ENCODE assay signal across 8 cellular contexts in the genomic region with DNA sequence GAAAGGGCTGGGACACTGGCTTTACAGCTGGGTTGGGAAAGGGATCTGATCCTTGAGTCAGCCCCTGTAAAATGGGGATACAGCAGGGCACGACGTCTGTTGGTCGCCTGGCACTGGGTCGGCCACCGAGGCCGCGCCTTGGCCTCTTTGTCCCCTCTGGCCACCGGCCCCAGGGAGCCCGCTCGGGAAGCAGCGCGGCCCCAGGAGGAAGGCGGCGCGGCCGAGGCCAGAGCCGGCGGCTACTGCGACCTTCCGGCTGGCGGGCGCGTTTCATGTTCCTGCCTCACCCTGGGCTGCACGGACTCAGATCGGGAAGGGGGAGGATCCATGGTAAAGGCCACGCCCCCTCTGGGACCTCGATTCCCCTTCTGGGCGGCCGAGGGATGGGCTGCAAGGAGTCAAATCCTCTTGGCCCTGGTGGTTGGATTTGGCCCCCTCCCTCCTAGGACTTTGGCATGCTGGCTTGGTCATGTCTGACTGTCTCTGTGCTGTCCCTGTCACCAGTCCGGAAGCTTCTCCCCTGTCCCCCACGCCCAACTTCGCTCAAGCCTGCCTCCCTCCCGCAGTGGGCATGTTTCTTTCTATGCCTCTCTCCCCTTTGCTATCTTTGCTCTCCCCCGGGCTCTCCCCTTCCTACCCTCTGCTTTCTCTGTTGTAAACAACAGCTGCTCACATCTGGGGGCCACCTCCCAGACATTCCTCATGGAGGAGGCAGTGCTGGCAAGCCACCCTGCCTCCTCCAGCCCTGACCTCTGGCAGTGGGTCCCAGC. TPM values are rescaled to one million over a fixed set of nuclear protein-coding genes. Genes with fewer than 3 reads are reported as not detected.
DNase-seq lines count a peak whose midpoint lies in the region; ATAC-seq, FAIRE-seq and TF ChIP-seq lines count a peak whose summit lies in the region.

No MANE protein-coding gene starts in this region.

- no peaks in the 10 kb centered on the region for H3K9me3 Mint-ChIP-seq in naive thymus-derived CD4-positive, alpha-beta T cell

- peak overlapping the region; percentile 49 for H3K4me3 ChIP-seq in BE2C (ENCODE audit: low read depth, low read length)
- no peak overlapping the region for H3K4me3 ChIP-seq in fibroblast of pulmonary artery (replicated peaks; ENCODE audit: low read depth, low read length)
- no peak overlapping the region for H3K4me3 ChIP-seq in naive thymus-derived CD4-positive, alpha-beta T cell (ENCODE audit: low read length)

- H3K27me3 ChIP-seq in BE2C = no peaks in the 10 kb centered on the region
- H3K27me3 ChIP-seq in naive thymus-derived CD4-positive, alpha-beta T cell (ENCODE audit: control insufficient read depth in 2 of 2, insufficient read depth in 2 of 2, low read length in 2 of 2) = no peaks in the 10 kb centered on the region

- H3K27me3 Mint-ChIP-seq in naive thymus-derived CD4-positive, alpha-beta T cell = no peaks in the 10 kb centered on the region

- H3K27ac Mint-ChIP-seq in naive thymus-derived CD4-positive, alpha-beta T cell = peak overlapping the region in 7 of 9 donors; percentile 10 to 73 (median 67)

- intact Hi-C loops in naive thymus-derived CD4-positive, alpha-beta T cell (cut with micrococcal nuclease) = no loop called here

- POLR2A ChIA-PET in naive thymus-derived CD4-positive, alpha-beta T cell (lab: Charles Lee) = no interaction called here

- no peaks in the 10 kb centered on the region for H3K36me3 ChIP-seq in BE2C
- peaks cover 0 to 7% (median 0%) of the 10 kb centered on the region in 3 experiments for H3K36me3 ChIP-seq in naive thymus-derived CD4-positive, alpha-beta T cell (ENCODE audit: control insufficient read depth in 2 of 3, insufficient read depth in 3 of 3, low read length in 3 of 3)

- peaks cover 3% of the 10 kb centered on the region; the same call in 1 of the 2 replicates for H3K4me1 ChIP-seq in BE2C
- peaks cover 0 to 8% of the 10 kb centered on the region in 2 donors for H3K4me1 ChIP-seq in naive thymus-derived CD4-positive, alpha-beta T cell (ENCODE audit: control insufficient read depth in 2 of 2, insufficient read depth in 2 of 2, low read length in 2 of 2)

- CTCF ChIA-PET in naive thymus-derived CD4-positive, alpha-beta T cell (lab: Charles Lee) = interaction anchor here (1.0 kb wide), 2 partner anchors 17 to 94 kb away, joined by 3 to 4 read pairs; no protein-coding TSS in a partner anchor

- no peaks in the 10 kb centered on the region for H3K9me3 ChIP-seq in BE2C
- H3K9me3 ChIP-seq in naive thymus-derived CD4-positive, alpha-beta T cell (ENCODE audit: control insufficient read depth in 2 of 3, low read length in 3 of 3) = no peaks in the 10 kb centered on the region

- peak; percentile 40 for ATAC-seq in naive thymus-derived CD4-positive, alpha-beta T cell
- ATAC-seq in HG03175 (IDR thresholded peaks at IDR 0.05; ENCODE audit: unreplicated experiment) (no peak), HG02610 (IDR thresholded peaks at IDR 0.05; ENCODE audit: unreplicated experiment) (no peak)

- FAIRE-seq in urothelium cell line (lab: Jason Lieb, UNC) = no peak

- no peak overlapping the region for H3K27ac ChIP-seq in naive thymus-derived CD4-positive, alpha-beta T cell (ENCODE audit: low read depth, low read length)

- H3K36me3 Mint-ChIP-seq in naive thymus-derived CD4-positive, alpha-beta T cell = peaks cover 0 to 4% (median 0%) of the 10 kb centered on the region in 5 donors

- TF ChIP-seq CTCF in BE2C (IDR thresholded peaks at IDR 0.05; ENCODE audit: low read depth, low read length) (no peak), fibroblast of pulmonary artery (IDR thresholded peaks at IDR 0.05; ENCODE audit: low read length, missing control alignments) (no peak)

- peak; percentile 88 for DNase-seq in BE2C
- peak; percentile 85 for DNase-seq in NCI-H69 (lab: John Stamatoyannopoulos, UW)
- peak; percentile 80 for DNase-seq in fibroblast of pulmonary artery (ENCODE audit: low read depth)
- no peak for DNase-seq in naive thymus-derived CD4-positive, alpha-beta T cell
- DNase-seq in urothelium cell line (ENCODE audit: low spot score) = no peak
- no peak for DNase-seq in stimulated activated naive CD4-positive, alpha-beta T cell (lab: John Stamatoyannopoulos, UW)

- H3K4me3 Mint-ChIP-seq in naive thymus-derived CD4-positive, alpha-beta T cell = no peak overlapping the region

- H3K4me1 Mint-ChIP-seq in naive thymus-derived CD4-positive, alpha-beta T cell = peaks cover 5 to 18% (median 14%) of the 10 kb centered on the region in 7 donors

RNA-seq across cellular contexts. Expression of a gene that starts 25.8 kb away (rescaled TPM):
- polyA plus RNA-seq in BE2C (2012; ENCODE audit: insufficient read depth, insufficient read length, low read depth) = 75.4 TPM
- 100 to 1,000 TPM in 2 of 5 experiments, 10 to 100 TPM in 3; 90.4 to 123 (median 95.4) TPM for total RNA-seq in naive thymus-derived CD4-positive, alpha-beta T cell
- polyA plus RNA-seq in naive thymus-derived CD4-positive, alpha-beta T cell = 10 to 100 TPM; 37.3 to 51.4 TPM

RNA-seq across cellular contexts. Expression of a gene that starts 26.0 kb away (rescaled TPM):
- polyA plus RNA-seq in BE2C (2012; ENCODE audit: insufficient read depth, insufficient read length, low read depth) = 9.0 TPM
- total RNA-seq in naive thymus-derived CD4-positive, alpha-beta T cell = 10 to 100 TPM in 4 of 5 experiments, 1 to 10 TPM in 1; 6.2 to 25.8 (median 12.5) TPM
- 1 to 10 TPM; 4.5 to 6.4 TPM for polyA plus RNA-seq in naive thymus-derived CD4-positive, alpha-beta T cell

RNA-seq across cellular contexts. Expression of a gene that starts 42.6 kb away (rescaled TPM):
- 167 TPM for polyA plus RNA-seq in BE2C (2012; ENCODE audit: insufficient read depth, insufficient read length, low read depth)
- total RNA-seq in naive thymus-derived CD4-positive, alpha-beta T cell = 100 to 1,000 TPM; 110 to 135 (median 134) TPM
- 10 to 100 TPM; 37.5 to 65.9 TPM for polyA plus RNA-seq in naive thymus-derived CD4-positive, alpha-beta T cell

RNA-seq across cellular contexts. Expression of a gene that starts 49.0 kb away (rescaled TPM):
- polyA plus RNA-seq in BE2C (2012; ENCODE audit: insufficient read depth, insufficient read length, low read depth) = 236 TPM
- total RNA-seq in naive thymus-derived CD4-positive, alpha-beta T cell = 10 to 100 TPM; 33.2 to 64.9 (median 51.6) TPM
- polyA plus RNA-seq in naive thymus-derived CD4-positive, alpha-beta T cell = under 1 TPM; 0.09 to 0.21 TPM

RNA-seq across cellular contexts. Expression of a gene that starts 50.0 kb away (rescaled TPM):
- 12.5 TPM for polyA plus RNA-seq in BE2C (2012; ENCODE audit: insufficient read depth, insufficient read length, low read depth)
- 10 to 100 TPM; 26.1 to 68.3 (median 51.9) TPM for total RNA-seq in naive thymus-derived CD4-positive, alpha-beta T cell
- polyA plus RNA-seq in naive thymus-derived CD4-positive, alpha-beta T cell = 10 to 100 TPM; 20.9 to 72.9 TPM

Comparison
In these comparisons a context has a peak if more than half of its experiments do, and no peak if none do; other contexts are left out.
1. DNase-seq: peak in BE2C (single experiment), NCI-H69 (single experiment) and fibroblast of pulmonary artery (single experiment); none in naive thymus-derived CD4-positive, alpha-beta T cell (0 of 9), urothelium cell line (single experiment) and stimulated activated naive CD4-positive, alpha-beta T cell (0 of 6).